1 cellular context compared by ENCODE assay signal in genomic region chr5:54310433-54311177, GRCh38.
A peak's percentile ranks its signal among the peaks of the same experiment; 100 is the strongest.
TF ChIP-seq lines count a peak whose summit lies in the region.

TSS of gene ARL15 (minus strand) at chr5:54310573.

TF ChIP-seq in K562, 482 proteins besides CTCF, POLR2A, EP300 and RAD21 (continued from another document and continues in another):
- TF ChIP-seq PRDM10 (IDR thresholded peaks at IDR 0.05; ENCODE audit: partially characterized antibody) (peak; percentile 80), NBN (IDR thresholded peaks at IDR 0.05; ENCODE audit: low read depth) (peak; percentile 72), SRSF3 (IDR thresholded peaks at IDR 0.05; ENCODE audit: insufficient read depth, low read length) (no peak), GTF2E2 (tag; IDR thresholded peaks at IDR 0.05) (peak; percentile 52; the same call in 1 of the 2 replicates), ZNF444 (CRISPR knock-in tag; IDR thresholded peaks at IDR 0.05) (no peak), YY1 (IDR thresholded peaks at IDR 0.05; ENCODE audit: borderline replicate concordance in 1 of 3, control insufficient read depth in 1 of 3, extremely low read depth in 1 of 3, insufficient read depth in 3 of 3, insufficient read length in 1 of 3, insufficient replicate concordance in 2 of 3, low read depth in 1 of 3, low read length in 2 of 3) (peak in 1 of 3 experiments; percentile 73), MAFF (IDR thresholded peaks at IDR 0.05; ENCODE audit: low read length) (no peak), PCBP2 (IDR thresholded peaks at IDR 0.05; ENCODE audit: low read depth, low read length, poor library complexity, severe bottlenecking) (no peak), HDAC6 (IDR thresholded peaks at IDR 0.05; ENCODE audit: low read depth, low read length) (0 out of 2 replicates have a peak, but pooled peaks have one; percentile 72), FOXP1 (CRISPR knock-in tag; IDR thresholded peaks at IDR 0.05) (peak; percentile 58), TFAM (CRISPR knock-in tag; conservative IDR thresholded peaks at IDR 0.05) (no peak), KDM4B (IDR thresholded peaks at IDR 0.05; ENCODE audit: borderline replicate concordance in 2 of 2, low read depth in 1 of 2) (no peak; a peak in 1 of 4 replicates), POLR2AphosphoS5 (IDR thresholded peaks at IDR 0.05; ENCODE audit: control insufficient read depth, insufficient read depth, low read depth, low read length) (peak; percentile 98), FOXK1 (CRISPR knock-in tag; IDR thresholded peaks at IDR 0.05; ENCODE audit: borderline replicate concordance) (0 out of 2 replicates have a peak, but pooled peaks have one; percentile 75), ZNF445 (CRISPR knock-in tag; IDR thresholded peaks at IDR 0.05; ENCODE audit: low read depth) (no peak), ZNF140 (CRISPR knock-in tag; IDR thresholded peaks at IDR 0.05) (no peak), ZNF436 (CRISPR knock-in tag; IDR thresholded peaks at IDR 0.05) (peak; percentile 82), ZNF398 (CRISPR knock-in tag; IDR thresholded peaks at IDR 0.05) (no peak), ATF4 (CRISPR knock-in tag; IDR thresholded peaks at IDR 0.05) (0 out of 2 replicates have a peak, but pooled peaks have one; percentile 18), FOS (IDR thresholded peaks at IDR 0.05; ENCODE audit: extremely low read depth, insufficient read length) (peak; percentile 45), DDX20 (tag; IDR thresholded peaks at IDR 0.05; ENCODE audit: low read depth) (no peak), HDAC8 (tag; IDR thresholded peaks at IDR 0.05) (no peak), NR1H2 (CRISPR knock-in tag; IDR thresholded peaks at IDR 0.05) (no peak), LARP7 (IDR thresholded peaks at IDR 0.05) (no peak), POLR2H (tag; IDR thresholded peaks at IDR 0.05; ENCODE audit: low read depth) (peak; percentile 99), HMG20B (CRISPR knock-in tag; IDR thresholded peaks at IDR 0.05) (no peak), NKRF (IDR thresholded peaks at IDR 0.05; ENCODE audit: borderline replicate concordance) (peak; percentile 81; the same call in 1 of the 2 replicates), KLF13 (tag; IDR thresholded peaks at IDR 0.05; ENCODE audit: borderline replicate concordance, low read depth) (peak; percentile 70; the same call in 1 of the 2 replicates), HDAC2 (IDR thresholded peaks at IDR 0.05) (0 out of 2 replicates have a peak, but pooled peaks have one; percentile 9), RBFOX2 (IDR thresholded peaks at IDR 0.05; ENCODE audit: low read depth, low read length) (peak; percentile 100), C11orf30 (IDR thresholded peaks at IDR 0.05; ENCODE audit: low read depth) (peak; percentile 34; the same call in 1 of the 2 replicates), HCFC1 (IDR thresholded peaks at IDR 0.05; ENCODE audit: low read depth, low read length) (peak; percentile 24; the same call in 1 of the 2 replicates), SP1 (CRISPR knock-in tag; IDR thresholded peaks at IDR 0.05) (peak; percentile 83), TRIM24 (IDR thresholded peaks at IDR 0.05) (peak in 1 of 2 experiments; percentile 28; a peak in 1 of 4 replicates), HDAC3 (IDR thresholded peaks at IDR 0.05; ENCODE audit: borderline replicate concordance, partially characterized antibody) (peak; percentile 53), ZNF518B (CRISPR knock-in tag; IDR thresholded peaks at IDR 0.05) (no peak), PATZ1 (CRISPR knock-in tag; IDR thresholded peaks at IDR 0.05; ENCODE audit: borderline replicate concordance) (no peak), SIN3A (IDR thresholded peaks at IDR 0.05; ENCODE audit: borderline replicate concordance in 2 of 2, control insufficient read depth in 1 of 2, low read depth in 2 of 2, low read length in 2 of 2) (peak; percentile 80 to 92), TARDBP (IDR thresholded peaks at IDR 0.05) (0 out of 2 replicates have a peak, but pooled peaks have one; percentile 11), ZBTB9 (CRISPR knock-in tag; IDR thresholded peaks at IDR 0.05) (peak; percentile 71; the same call in 1 of the 2 replicates), DNMT1 (IDR thresholded peaks at IDR 0.05) (no peak), ETV1 (tag; conservative IDR thresholded peaks at IDR 0.05; ENCODE audit: low read depth) (peak; percentile 82), ADNP (tag; IDR thresholded peaks at IDR 0.05) (no peak), ATF6 (CRISPR knock-in tag; IDR thresholded peaks at IDR 0.05) (no peak), ZNF124 (CRISPR knock-in tag; IDR thresholded peaks at IDR 0.05) (no peak)
